In genomic region chr6:81262656-81263055, GRCh38 we compare ENCODE assay signal across 21 cellular contexts.
"Had no signal": no experiment of that assay in that cellular context is flagged by ENCODE, and none has a peak within 500 bp of the region (broad histone marks: within the 10 kb centered on the region; RNA-seq: fewer than 3 reads in every experiment).

No MANE protein-coding gene starts in this region.

- H3K4me1 Mint-ChIP-seq: activated naive CD4-positive, alpha-beta T cell treated with anti-CD3 and anti-CD28 coated beads, Interleukin-2, amount 50 U/mL, for 24 hours; activated naive CD8-positive, alpha-beta T cell treated with anti-CD3 and anti-CD28 coated beads, Interleukin-2, amount 50 U/mL, for 24 hours had no signal

- H3K27ac ChIP-seq: body of pancreas had no signal

- H3K4me3 ChIP-seq: ascending aorta, body of pancreas had no signal

- H3K27me3 Mint-ChIP-seq: activated naive CD4-positive, alpha-beta T cell treated with anti-CD3 and anti-CD28 coated beads, Interleukin-2, amount 50 U/mL, for 24 hours; activated naive CD8-positive, alpha-beta T cell treated with anti-CD3 and anti-CD28 coated beads, Interleukin-2, amount 50 U/mL, for 24 hours had no signal

- H3K4me1 ChIP-seq: body of pancreas had no signal

- H3K4me3 Mint-ChIP-seq: activated CD8-positive, alpha-beta T cell treated with anti-CD3 and anti-CD28 coated beads, Interleukin-2, amount 10 ng/mL, durations not matched to agents 7 days and 5 days; activated naive CD4-positive, alpha-beta T cell treated with anti-CD3 and anti-CD28 coated beads, Interleukin-2, amount 50 U/mL, for 24 hours; activated naive CD8-positive, alpha-beta T cell treated with anti-CD3 and anti-CD28 coated beads, Interleukin-2, amount 50 U/mL, for 24 hours; T-helper 1 cell treated with Interleukin-12 subunit alpha and Interleukin-12 subunit beta and Interleukin-4 antibody, amounts not matched to agents 30 μg/mL and 1 μg/mL, for 36 hours had no signal

- ATAC-seq: activated CD4-positive, CD25-positive, alpha-beta regulatory T cell treated with anti-CD3 and anti-CD28 coated beads, Interleukin-2, amount 50 U/mL, for 24 hours; activated CD8-positive, alpha-beta T cell treated with anti-CD3 and anti-CD28 coated beads, Interleukin-2, amount 10 ng/mL, durations not matched to agents 7 days and 5 days; activated naive CD8-positive, alpha-beta T cell treated with anti-CD3 and anti-CD28 coated beads, Interleukin-2, amount 50 U/mL, for 24 hours; body of pancreas; PC-3 had no signal

- DNase-seq: activated CD4-positive, alpha-beta T cell treated with anti-CD3 and anti-CD28 coated beads for 48 hours; activated CD4-positive, alpha-beta T cell treated with anti-CD3 and anti-CD28 coated beads, Interleukin-2, amount 50 U/mL, for 4 hours; activated CD8-positive, alpha-beta memory T cell treated with anti-CD3 and anti-CD28 coated beads, Interleukin-2, amount 50 U/mL, for 48 hours; activated CD8-positive, alpha-beta T cell treated with anti-CD3 and anti-CD28 coated beads, Interleukin-2, amount 10 ng/mL, durations not matched to agents 7 days and 5 days; activated naive CD8-positive, alpha-beta T cell treated with anti-CD3 and anti-CD28 coated beads, Interleukin-2, amount 50 U/mL, for 24 hours; activated T-cell treated with anti-CD3 and anti-CD28 coated beads, Interleukin-2, amount 50 U/mL, for 1 hour; amniotic stem cell; body of pancreas; central memory CD4-positive, alpha-beta T cell; Kasumi-1; KBM-7; NCI-H1048; NCI-H1930; NCI-H2171; NCI-H226; NCI-H526 treated with DMSO at 0.1 percent for 48 hours; PC-3 had no signal

- H3K36me3 Mint-ChIP-seq: activated naive CD4-positive, alpha-beta T cell treated with anti-CD3 and anti-CD28 coated beads, Interleukin-2, amount 50 U/mL, for 24 hours had no signal

- H3K27me3 ChIP-seq: ascending aorta, body of pancreas had no signal

- H3K9me3 ChIP-seq: ascending aorta, body of pancreas had no signal

- H3K36me3 ChIP-seq: ascending aorta had no signal

- H3K27ac Mint-ChIP-seq: activated CD8-positive, alpha-beta T cell treated with anti-CD3 and anti-CD28 coated beads, Interleukin-2, amount 10 ng/mL, durations not matched to agents 7 days and 5 days; activated naive CD4-positive, alpha-beta T cell treated with anti-CD3 and anti-CD28 coated beads, Interleukin-2, amount 50 U/mL, for 24 hours; activated naive CD8-positive, alpha-beta T cell treated with anti-CD3 and anti-CD28 coated beads, Interleukin-2, amount 50 U/mL, for 24 hours; T-helper 1 cell treated with Interleukin-12 subunit alpha and Interleukin-12 subunit beta and Interleukin-4 antibody, amounts not matched to agents 30 μg/mL and 1 μg/mL, for 36 hours had no signal
